In the genomic region with DNA sequence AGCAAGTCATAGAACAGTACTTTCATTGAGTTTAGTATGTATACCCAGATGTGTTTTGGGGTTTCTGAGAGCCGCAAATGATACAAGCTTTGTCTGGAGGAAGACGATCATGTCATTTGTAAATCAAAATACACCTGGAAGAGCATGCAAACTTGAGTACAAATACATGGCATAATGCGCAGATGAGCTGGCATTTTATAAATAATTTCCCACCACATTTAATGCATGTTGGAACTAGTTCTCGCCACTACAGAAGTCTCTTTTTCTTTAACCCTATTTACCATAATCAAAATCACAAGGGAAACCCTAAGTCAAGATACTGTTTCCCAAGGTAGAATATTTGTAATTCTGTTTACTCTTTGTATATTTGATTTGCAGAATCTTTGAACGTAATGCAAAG, we compare ENCODE assay signal across 8 cellular contexts.
"Had no signal": no experiment of that assay in that cellular context is flagged by ENCODE, and none has a peak within 500 bp of the region (broad histone marks: within the 10 kb centered on the region; RNA-seq: fewer than 3 reads in every experiment).

No MANE protein-coding gene starts in this region.

- H3K4me3 Mint-ChIP-seq: GM23338, H9 had no signal

- H3K4me1 Mint-ChIP-seq: GM23338, H9 had no signal

- H3K4me3 ChIP-seq: GM23338, K562 had no signal

- DNase-seq: H9, HCEC 1CT, IMR-90 had no signal

- H2AFZ ChIP-seq: GM23338 had no signal

- H3K27ac Mint-ChIP-seq: GM23338, H9 had no signal

- H3K4me2 ChIP-seq: GM23338 had no signal

- ATAC-seq: GM23338, K562 had no signal

- H3K9me3 Mint-ChIP-seq: GM23338, H9 had no signal

- FAIRE-seq: H1, H54, HTR-8/SVneo, K562 had no signal
